ENCODE assay signal across 9 cellular contexts in the genomic region with DNA sequence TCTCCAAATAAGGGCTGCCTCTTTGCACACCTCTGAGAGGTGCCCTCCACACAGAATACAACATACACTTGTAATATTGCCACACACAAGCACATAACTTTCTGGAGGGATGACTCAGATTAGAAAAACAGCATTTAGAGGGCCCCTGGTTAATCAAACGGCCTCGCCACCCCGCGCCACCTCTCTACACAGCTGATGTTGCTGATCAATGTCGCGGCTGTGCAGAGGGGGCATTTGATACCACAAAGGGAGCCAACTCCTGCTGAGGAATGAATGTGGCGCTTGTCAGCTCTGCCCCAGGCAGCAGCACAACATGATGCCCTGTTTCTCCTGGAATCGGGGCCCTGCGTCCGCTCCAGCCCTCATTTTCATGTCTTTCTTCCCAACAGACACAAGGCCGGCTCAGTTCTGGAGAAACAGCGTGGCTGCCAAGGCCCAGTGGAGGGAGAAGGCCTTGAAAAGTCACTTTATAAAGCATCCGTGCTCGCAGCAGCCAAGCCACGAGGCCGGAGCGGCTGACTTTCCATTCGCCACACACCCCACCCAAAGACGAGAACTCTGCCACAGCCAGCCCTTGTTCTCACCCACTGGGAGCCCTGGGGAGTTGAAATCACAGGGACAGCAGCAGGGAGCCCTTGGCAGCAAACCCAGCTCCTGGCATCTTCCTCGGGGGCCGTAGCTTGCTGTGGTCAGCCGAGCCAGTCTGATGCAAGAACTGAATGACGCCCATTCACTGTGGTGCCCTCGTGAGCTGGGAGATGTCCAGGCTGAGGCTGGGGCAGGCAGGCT.
DNase-seq lines count a peak whose midpoint lies in the region; ATAC-seq and TF ChIP-seq lines count a peak whose summit lies in the region.
"Had no signal": no experiment of that assay in that cellular context is flagged by ENCODE, and none has a peak within 500 bp of the region (broad histone marks: within the 10 kb centered on the region; RNA-seq: fewer than 3 reads in every experiment).

No MANE protein-coding gene starts in this region.

- H3K36me3 ChIP-seq in Panc1 (ENCODE audit: control insufficient read depth, insufficient read depth, low read length): no peaks in the 10 kb centered on the region

- no peaks in the 10 kb centered on the region for H3K9me3 ChIP-seq in Panc1 (ENCODE audit: control insufficient read depth, insufficient read depth, low read depth, low read length)

- no TSS peak for BruUV-seq in Panc1 (replicated peaks; lab: Mats Ljungman, UMichigan)

- in situ Hi-C loops in Panc1 (cut with HindIII; ENCODE audit: low pct_unique_long_range_greater_than_20kb, low sequenced_read_pairs): no loop called here

- H3K27me3 ChIP-seq in Panc1 (ENCODE audit: control insufficient read depth, insufficient read depth, low read length): no peaks in the 10 kb centered on the region

- POLR2A ChIA-PET in Panc1 (lab: Charles Lee): no interaction called here

- peak; percentile 57 for DNase-seq in AG09319 (ENCODE audit: extremely low read depth, low read depth)
- no peak for DNase-seq in Panc1 (ENCODE audit: low read depth, low spot score)
- DNase-seq in fibroblast of peridontal ligament (ENCODE audit: extremely low read depth): peak; percentile 87
- peak; percentile 93 for DNase-seq in occipital lobe (lab: John Stamatoyannopoulos, UW)
- no peak for DNase-seq in stimulated activated naive CD4-positive, alpha-beta T cell (lab: John Stamatoyannopoulos, UW)
- DNase-seq in NCI-H1048 (lab: John Stamatoyannopoulos, UW): no peak
- DNase-seq: COR-L47 had no signal

- peak overlapping the region in 1 of 2 experiments; percentile 21; a peak in 1 of 4 replicates for H3K4me3 ChIP-seq in Panc1 (ENCODE audit: low read depth in 2 of 2, low read length in 2 of 2)

- no peak overlapping the region for H3K27ac ChIP-seq in Panc1 (ENCODE audit: low read length)

- TF ChIP-seq CTCF in AG09319 (IDR thresholded peaks at IDR 0.05; ENCODE audit: low read depth, low read length) (no peak), Panc1 (IDR thresholded peaks at IDR 0.05) (no peak)

- intact Hi-C loops in Panc1 (cut with micrococcal nuclease; ENCODE audit: unreplicated experiment): no loop called here

- peak; percentile 60; the same call in 1 of the 2 replicates for ATAC-seq in Panc1
- no peak for ATAC-seq in GM21723 (IDR thresholded peaks at IDR 0.05; ENCODE audit: unreplicated experiment)
- ATAC-seq in GM21786 (IDR thresholded peaks at IDR 0.05; ENCODE audit: unreplicated experiment): no peak

- no peaks in the 10 kb centered on the region for H3K4me1 ChIP-seq in Panc1 (ENCODE audit: control insufficient read depth, insufficient read depth, low read length)

- CTCF ChIA-PET in Panc1 (lab: Charles Lee): no interaction called here

Comparison
In these comparisons a context has a peak if more than half of its experiments do, and no peak if none do; other contexts are left out.
1. DNase-seq: peak in AG09319 (single experiment), fibroblast of peridontal ligament (single experiment) and occipital lobe (single experiment); none in Panc1 (single experiment), stimulated activated naive CD4-positive, alpha-beta T cell (0 of 6) and NCI-H1048 (single experiment).